Comparison of ENCODE assay signal across 14 cellular contexts in the genomic region with DNA sequence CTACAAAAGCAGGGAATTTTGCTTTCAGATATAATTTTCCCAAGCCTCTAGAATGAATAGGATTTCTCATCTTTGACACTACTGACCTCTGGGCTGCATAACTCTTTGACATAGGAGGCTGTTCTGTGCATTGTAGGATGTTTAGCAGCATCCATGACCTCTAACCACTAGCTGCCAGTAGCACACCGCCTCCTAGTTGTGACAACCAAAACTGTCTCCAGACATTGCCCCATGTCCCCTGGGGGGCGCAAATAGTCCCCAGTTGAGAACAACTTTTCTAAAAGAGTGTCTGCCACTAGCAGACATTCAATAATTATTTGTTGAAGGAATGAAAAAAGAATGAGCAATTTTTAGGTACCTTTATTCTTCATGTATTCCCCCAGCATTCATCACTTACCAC. TPM values are rescaled to one million over a fixed set of nuclear protein-coding genes. Genes with fewer than 3 reads are reported as not detected.
DNase-seq lines count a peak whose midpoint lies in the region; ATAC-seq and TF ChIP-seq lines count a peak whose summit lies in the region.
"Had no signal": no experiment of that assay in that cellular context is flagged by ENCODE, and none has a peak within 500 bp of the region (broad histone marks: within the 10 kb centered on the region; RNA-seq: fewer than 3 reads in every experiment).

No MANE protein-coding gene starts in this region.

- H2AFZ ChIP-seq in SK-N-SH (ENCODE audit: low read depth) = no peak overlapping the region

- H3K9me3 ChIP-seq in SK-N-SH (no peaks in the 10 kb centered on the region), left lung (no peaks in the 10 kb centered on the region), left ventricle myocardium inferior (replicated peaks) (no peaks in the 10 kb centered on the region)
- H3K9me3 ChIP-seq: gastrocnemius medialis, neutrophil, Peyer's patch, upper lobe of right lung had no signal

- no peaks in the 10 kb centered on the region for H3K9me3 Mint-ChIP-seq in progenitor cell of endocrine pancreas (ENCODE audit: low read depth)

- POLR2A ChIA-PET in SK-N-SH (lab: Yijun Ruan, JAX) = no interaction called here

- H3F3A ChIP-seq in SK-N-SH (replicated peaks; ENCODE audit: insufficient read depth) = no peaks in the 10 kb centered on the region

- no peak overlapping the region for H3K4me2 ChIP-seq in SK-N-SH

- no peak overlapping the region for H3K27ac Mint-ChIP-seq in progenitor cell of endocrine pancreas

- TF ChIP-seq RAD21 in SK-N-SH (IDR thresholded peaks at IDR 0.05; ENCODE audit: low read length) = no peak

- peaks cover 19% of the 10 kb centered on the region; the same call in 1 of the 2 replicates for H3K27me3 ChIP-seq in SK-N-SH (ENCODE audit: insufficient read depth)
- H3K27me3 ChIP-seq in left lung = peaks cover 0 to 13% of the 10 kb centered on the region in 2 donors
- H3K27me3 ChIP-seq in left ventricle myocardium inferior (ENCODE audit: low read depth) = peaks cover 77% of the 10 kb centered on the region
- H3K27me3 ChIP-seq: gastrocnemius medialis, Peyer's patch had no signal

- no peak overlapping the region for H3K9ac ChIP-seq in SK-N-SH

- H3K79me2 ChIP-seq in SK-N-SH (ENCODE audit: insufficient read depth) = no peaks in the 10 kb centered on the region

- H3K27ac ChIP-seq in SK-N-SH (ENCODE audit: low read depth in 2 of 2, low read length in 1 of 2) (no peak overlapping the region), left lung (no peak overlapping the region), left ventricle myocardium inferior (replicated peaks) (no peak overlapping the region)
- H3K27ac ChIP-seq: gastrocnemius medialis, neutrophil, Peyer's patch, upper lobe of right lung had no signal

- H4K20me1 ChIP-seq in SK-N-SH (ENCODE audit: insufficient read depth) = no peaks in the 10 kb centered on the region

- TF ChIP-seq CTCF in SK-N-SH (IDR thresholded peaks at IDR 0.05) (peak; percentile 25), LNCaP clone FGC (IDR thresholded peaks at IDR 0.05; ENCODE audit: control insufficient read depth, extremely low read depth, insufficient read depth) (peak; percentile 20; the same call in 1 of the 2 replicates), retinal pigment epithelial cell (conservative IDR thresholded peaks at IDR 0.05; ENCODE audit: low read depth, low read length) (peak; percentile 43), progenitor cell of endocrine pancreas (IDR thresholded peaks at IDR 0.05; ENCODE audit: unreplicated experiment) (no peak), left lung (IDR thresholded peaks at IDR 0.05) (no peak), left ventricle myocardium inferior (IDR thresholded peaks at IDR 0.05; ENCODE audit: borderline replicate concordance) (no peak)

- H3K4me1 Mint-ChIP-seq in progenitor cell of endocrine pancreas (ENCODE audit: low read depth) = no peaks in the 10 kb centered on the region

- H3K4me3 Mint-ChIP-seq in progenitor cell of endocrine pancreas (ENCODE audit: low read depth) = no peak overlapping the region

- DNase-seq in SK-N-SH = no peak
- DNase-seq in LNCaP clone FGC (ENCODE audit: low read depth) = no peak
- DNase-seq in cerebellar cortex (ENCODE audit: low spot score) = peak; percentile 5
- no peak for DNase-seq in retinal pigment epithelial cell (ENCODE audit: low read depth)
- no peak for DNase-seq in progenitor cell of endocrine pancreas (ENCODE audit: low spot score, unreplicated experiment)
- DNase-seq in left lung = no peak
- no peak for DNase-seq in left ventricle myocardium inferior
- DNase-seq: activated CD8-positive, alpha-beta memory T cell treated with anti-CD3 and anti-CD28 coated beads, Interleukin-2, amount 50 U/mL, for 48 hours; gastrocnemius medialis; Peyer's patch; T1000; upper lobe of right lung had no signal

- H3K4me3 ChIP-seq in SK-N-SH (ENCODE audit: low read depth in 2 of 2, low read length in 1 of 2) = 0 out of 4 replicates have a peak overlapping the region, but pooled peaks of 1 of the 2 experiments have one; percentile 41
- no peak overlapping the region for H3K4me3 ChIP-seq in LNCaP clone FGC (ENCODE audit: low read depth, low read length)
- no peak overlapping the region for H3K4me3 ChIP-seq in retinal pigment epithelial cell (ENCODE audit: low read length)
- H3K4me3 ChIP-seq in left lung = no peak overlapping the region
- no peak overlapping the region for H3K4me3 ChIP-seq in left ventricle myocardium inferior
- H3K4me3 ChIP-seq: gastrocnemius medialis, Peyer's patch, upper lobe of right lung had no signal

- peaks cover 10% of the 10 kb centered on the region for H3K27me3 Mint-ChIP-seq in progenitor cell of endocrine pancreas

- H3K36me3 Mint-ChIP-seq in progenitor cell of endocrine pancreas (ENCODE audit: insufficient read depth) = no peaks in the 10 kb centered on the region

- WGBS in SK-N-SH (ENCODE audit: low lambda C conversion rate) = 78% methylated on average over 2 of the region's 2 CpGs

- CTCF ChIA-PET in SK-N-SH (lab: Yijun Ruan, JAX) = interaction anchor here (1.8 kb wide), 1 partner anchor 14 kb away, joined by 4 read pairs; no protein-coding TSS in a partner anchor

- H3K36me3 ChIP-seq in SK-N-SH (replicated peaks in 1 of 2; ENCODE audit: control insufficient read depth in 1 of 2, insufficient read depth in 2 of 2, low read length in 1 of 2) = no peaks in the 10 kb centered on the region
- no peaks in the 10 kb centered on the region for H3K36me3 ChIP-seq in left lung
- no peaks in the 10 kb centered on the region for H3K36me3 ChIP-seq in left ventricle myocardium inferior
- H3K36me3 ChIP-seq: gastrocnemius medialis, neutrophil, Peyer's patch, upper lobe of right lung had no signal

- H3K9me2 ChIP-seq in SK-N-SH = no peaks in the 10 kb centered on the region

- H3K4me1 ChIP-seq in SK-N-SH (ENCODE audit: control insufficient read depth in 1 of 2, insufficient read depth in 2 of 2, low read depth in 1 of 2, low read length in 1 of 2) = no peaks in the 10 kb centered on the region
- H3K4me1 ChIP-seq in left lung = no peaks in the 10 kb centered on the region
- H3K4me1 ChIP-seq in left ventricle myocardium inferior = no peaks in the 10 kb centered on the region
- H3K4me1 ChIP-seq: gastrocnemius medialis, Peyer's patch, upper lobe of right lung had no signal

- TF ChIP-seq EP300 in SK-N-SH (IDR thresholded peaks at IDR 0.05; ENCODE audit: borderline replicate concordance in 1 of 2, low read depth in 1 of 2, low read length in 1 of 2) = no peak

- intact Hi-C loops in left lung (cut with DNase I) (no loop called here), left ventricle myocardium inferior (cut with micrococcal nuclease) (no loop called here)

- ATAC-seq in SK-N-SH treated with all-trans-retinoic acid at 6 μM for 48 hours (no peak), left lung (no peak)
- ATAC-seq: gastrocnemius medialis, upper lobe of right lung had no signal

TF ChIP-seq in SK-N-SH, 30 proteins besides CTCF, POLR2A, EP300 and RAD21 (continues in another document):
- TF ChIP-seq, protein P1, sequence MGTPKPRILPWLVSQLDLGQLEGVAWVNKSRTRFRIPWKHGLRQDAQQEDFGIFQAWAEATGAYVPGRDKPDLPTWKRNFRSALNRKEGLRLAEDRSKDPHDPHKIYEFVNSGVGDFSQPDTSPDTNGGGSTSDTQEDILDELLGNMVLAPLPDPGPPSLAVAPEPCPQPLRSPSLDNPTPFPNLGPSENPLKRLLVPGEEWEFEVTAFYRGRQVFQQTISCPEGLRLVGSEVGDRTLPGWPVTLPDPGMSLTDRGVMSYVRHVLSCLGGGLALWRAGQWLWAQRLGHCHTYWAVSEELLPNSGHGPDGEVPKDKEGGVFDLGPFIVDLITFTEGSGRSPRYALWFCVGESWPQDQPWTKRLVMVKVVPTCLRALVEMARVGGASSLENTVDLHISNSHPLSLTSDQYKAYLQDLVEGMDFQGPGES (IDR thresholded peaks at IDR 0.05; ENCODE audit: low read depth, low read length) = no peak
- TF ChIP-seq TEAD4 (IDR thresholded peaks at IDR 0.05; ENCODE audit: borderline replicate concordance, insufficient read depth) (no peak), RXRA (IDR thresholded peaks at IDR 0.05; ENCODE audit: borderline replicate concordance, low read depth) (no peak), NRF1 (IDR thresholded peaks at IDR 0.05; ENCODE audit: low read depth, low read length) (no peak), RCOR1 (IDR thresholded peaks at IDR 0.05; ENCODE audit: low read length) (no peak)

TF ChIP-seq in SK-N-SH treated with all-trans-retinoic acid at 6 μM for 48 hours, 23 proteins besides CTCF, POLR2A, EP300 and RAD21 (continues in another document):
- TF ChIP-seq TOX (CRISPR knock-in tag; IDR thresholded peaks at IDR 0.05; ENCODE audit: borderline replicate concordance) = no peak
- TF ChIP-seq ZC3H10 (CRISPR knock-in tag; IDR thresholded peaks at IDR 0.05) = no peak
- no peak for TF ChIP-seq ZNF8 (CRISPR knock-in tag; IDR thresholded peaks at IDR 0.05)
- TF ChIP-seq ZNF565 (CRISPR knock-in tag; conservative IDR thresholded peaks at IDR 0.05; ENCODE audit: low read depth) = no peak
- no peak for TF ChIP-seq CSDC2 (CRISPR knock-in tag; IDR thresholded peaks at IDR 0.05)
- no peak for TF ChIP-seq OSR1 (CRISPR knock-in tag; IDR thresholded peaks at IDR 0.05)
- no peak for TF ChIP-seq ZFP30 (CRISPR knock-in tag; IDR thresholded peaks at IDR 0.05)
- no peak for TF ChIP-seq TCF4 (CRISPR knock-in tag; IDR thresholded peaks at IDR 0.05; ENCODE audit: borderline replicate concordance)

RNA-seq across cellular contexts. Expression of a gene that starts 51.8 kb away (rescaled TPM):
- 0.05 and 0.08 TPM in 2 replicates for polyA plus RNA-seq in SK-N-SH (2012; rRNA removed)
- 0.04 and 0.09 TPM in 2 replicates for polyA plus RNA-seq in SK-N-SH (2012; cell fraction: cytosol; rRNA removed)
- 0.13 and 0.16 TPM in 2 replicates for polyA plus RNA-seq in SK-N-SH (2012; cell fraction: nucleus; rRNA removed)
- total RNA-seq in progenitor cell of endocrine pancreas = not detected in 2 replicates
- not detected for total RNA-seq in left lung
- not detected for total RNA-seq in left ventricle myocardium inferior
- total RNA-seq: gastrocnemius medialis, Peyer's patch, upper lobe of right lung had no signal

RNA-seq across cellular contexts. Expression of a gene that starts 56.7 kb away (rescaled TPM):
- polyA plus RNA-seq in SK-N-SH (2012; rRNA removed) = 38.5 and 47.3 TPM in 2 replicates
- 21.6 and 26.7 TPM in 2 replicates for polyA plus RNA-seq in SK-N-SH (2012; cell fraction: cytosol; rRNA removed)
- 72.8 and 132 TPM in 2 replicates for polyA plus RNA-seq in SK-N-SH (2012; cell fraction: nucleus; rRNA removed)
- total RNA-seq in progenitor cell of endocrine pancreas = 113 and 121 TPM in 2 replicates
- 10 to 100 TPM; 34.0 to 48.9 TPM for total RNA-seq in left lung
- 20.1 TPM for total RNA-seq in left ventricle myocardium inferior

Comparison
In these comparisons a context has a peak if more than half of its experiments do, and no peak if none do; other contexts are left out.
1. CTCF ChIP-seq: peak in SK-N-SH (single experiment), LNCaP clone FGC (single experiment) and retinal pigment epithelial cell (single experiment); none in progenitor cell of endocrine pancreas (single experiment), left lung (0 of 2) and left ventricle myocardium inferior (single experiment).